ENCODE assay signal across 13 cellular contexts in genomic region chrX:104134583-104135261, GRCh38.
"Had no signal": no experiment of that assay in that cellular context is flagged by ENCODE, and none has a peak within 500 bp of the region (broad histone marks: within the 10 kb centered on the region; RNA-seq: fewer than 3 reads in every experiment).

No MANE protein-coding gene starts in this region.

- H3K9me3 ChIP-seq: ascending aorta, heart left ventricle, left lung, pancreas, thyroid gland, uterus had no signal

- ATAC-seq: heart left ventricle, left lung, pancreas had no signal

- DNase-seq: activated CD4-positive, alpha-beta T cell treated with anti-CD3 and anti-CD28 coated beads, Interleukin-2, amount 50 U/mL, for 4 hours; heart left ventricle; islet precursor cell; left lung; pancreas; stimulated activated CD4-positive, alpha-beta T cell treated with anti-CD3 and anti-CD28 coated beads, Interleukin-4, amount 100 ng/mL, for 1 hour; stimulated activated CD8-positive, alpha-beta memory T cell treated with anti-CD3 and anti-CD28 coated beads, Interleukin-4, amount 100 ng/mL, for 48 hours; T-helper 2 cell; thyroid gland; uterus had no signal

- H3K4me3 ChIP-seq: heart left ventricle, left lung, pancreas, thyroid gland, uterus had no signal

- H3K27ac ChIP-seq: ascending aorta, heart left ventricle, left lung, pancreas, thyroid gland, uterus had no signal

- H3K9me3 Mint-ChIP-seq: activated T-helper 1 cell treated with anti-CD3 and anti-CD28 coated beads, Interleukin-12 subunit alpha, Interleukin-12 subunit beta, Interleukin-2, Interleukin-4 antibody, amounts not matched to agents 30 ng/mL and 10 ng/mL and 1 ng/mL, durations not matched to agents 14 hours and 24 hours and 36 hours had no signal

- H3K27me3 ChIP-seq: ascending aorta, left lung, pancreas, thyroid gland, uterus had no signal

- H3K27ac Mint-ChIP-seq: activated T-helper 1 cell treated with anti-CD3 and anti-CD28 coated beads, Interleukin-12 subunit alpha, Interleukin-12 subunit beta, Interleukin-2, Interleukin-4 antibody, amounts not matched to agents 30 ng/mL and 10 ng/mL and 1 ng/mL, durations not matched to agents 14 hours and 24 hours and 36 hours had no signal

- H3K4me1 ChIP-seq: ascending aorta, left lung, pancreas, thyroid gland, uterus had no signal

- H3K4me3 Mint-ChIP-seq: activated T-helper 1 cell treated with anti-CD3 and anti-CD28 coated beads, Interleukin-12 subunit alpha, Interleukin-12 subunit beta, Interleukin-2, Interleukin-4 antibody, amounts not matched to agents 30 ng/mL and 10 ng/mL and 1 ng/mL, durations not matched to agents 14 hours and 24 hours and 36 hours had no signal

- FAIRE-seq: frontal cortex, pancreas had no signal

- H3K36me3 ChIP-seq: ascending aorta, pancreas, thyroid gland, uterus had no signal
